11 cellular contexts compared by ENCODE assay signal in genomic region chr9:35095175-35095574, GRCh38. TPM values are rescaled to one million over a fixed set of nuclear protein-coding genes. Genes with fewer than 3 reads are reported as not detected.
A peak's percentile ranks its signal among the peaks of the same experiment; 100 is the strongest.
DNase-seq lines count a peak whose midpoint lies in the region; ATAC-seq and TF ChIP-seq lines count a peak whose summit lies in the region.
"Had no signal": no experiment of that assay in that cellular context is flagged by ENCODE, and none has a peak within 500 bp of the region (broad histone marks: within the 10 kb centered on the region; RNA-seq: fewer than 3 reads in every experiment).

No MANE protein-coding gene starts in this region.

- H3K27me3 ChIP-seq in BE2C (no peaks in the 10 kb centered on the region), HAP-1 (ENCODE audit: low read depth) (no peaks in the 10 kb centered on the region), lower lobe of right lung (ENCODE audit: low read depth) (no peaks in the 10 kb centered on the region)
- H3K27me3 ChIP-seq: sigmoid colon had no signal

- ATAC-seq in lower lobe of right lung (no peak), GM21723 (IDR thresholded peaks at IDR 0.05; ENCODE audit: unreplicated experiment) (no peak), GM19467 (IDR thresholded peaks at IDR 0.05; ENCODE audit: unreplicated experiment) (no peak)

- peak overlapping the region; percentile 90 for H3K27ac Mint-ChIP-seq in activated T-helper 1 cell treated with anti-CD3 and anti-CD28 coated beads, Interleukin-12 subunit alpha, Interleukin-12 subunit beta, Interleukin-2, Interleukin-4 antibody, amounts not matched to agents 30 ng/mL and 10 ng/mL and 1 ng/mL, durations not matched to agents 14 hours and 24 hours and 36 hours

- peaks cover 23% of the 10 kb centered on the region for H3K4me1 Mint-ChIP-seq in activated T-helper 1 cell treated with anti-CD3 and anti-CD28 coated beads, Interleukin-12 subunit alpha, Interleukin-12 subunit beta, Interleukin-2, Interleukin-4 antibody, amounts not matched to agents 30 ng/mL and 10 ng/mL and 1 ng/mL, durations not matched to agents 14 hours and 24 hours and 36 hours (ENCODE audit: low read depth)

- H3K27ac ChIP-seq in lower lobe of right lung, result peak overlapping the region; percentile 98

- DNase-seq in BE2C, result no peak
- no peak for DNase-seq in HAP-1 (ENCODE audit: low spot score in 2 of 2)
- no peak for DNase-seq in activated T-helper 1 cell treated with anti-CD3 and anti-CD28 coated beads, Interleukin-12 subunit alpha, Interleukin-12 subunit beta, Interleukin-2, Interleukin-4 antibody, amounts not matched to agents 30 ng/mL and 10 ng/mL and 1 ng/mL, durations not matched to agents 14 hours and 24 hours and 36 hours (ENCODE audit: low spot score)
- DNase-seq in lower lobe of right lung, result no peak
- DNase-seq in DMS153 treated with DMSO at 0.1 percent for 48 hours (lab: John Stamatoyannopoulos, UW; ENCODE audit: unreplicated experiment), result no peak
- DNase-seq in glomerular visceral epithelial cell (ENCODE audit: extremely low spot score), result no peak
- DNase-seq: activated CD4-positive, CD25-positive, alpha-beta regulatory T cell; NCI-H2227 treated with DMSO at 0.1 percent for 48 hours; sigmoid colon had no signal

- peak overlapping the region; percentile 95; the same call in 1 of the 2 replicates for H3K4me3 ChIP-seq in BE2C (ENCODE audit: low read depth, low read length)
- peak overlapping the region; percentile 84; the same call in 1 of the 2 replicates for H3K4me3 ChIP-seq in HAP-1
- peak overlapping the region; percentile 86 for H3K4me3 ChIP-seq in lower lobe of right lung

- H3K36me3 Mint-ChIP-seq in activated T-helper 1 cell treated with anti-CD3 and anti-CD28 coated beads, Interleukin-12 subunit alpha, Interleukin-12 subunit beta, Interleukin-2, Interleukin-4 antibody, amounts not matched to agents 30 ng/mL and 10 ng/mL and 1 ng/mL, durations not matched to agents 14 hours and 24 hours and 36 hours (ENCODE audit: low read depth), result peaks cover 24% of the 10 kb centered on the region

- TF ChIP-seq CTCF in BE2C (IDR thresholded peaks at IDR 0.05; ENCODE audit: low read depth, low read length) (no peak), lower lobe of right lung (IDR thresholded peaks at IDR 0.05) (no peak)

- in situ Hi-C loops in HAP-1 (cut with MboI; ENCODE audit: low sequenced_read_pairs), result no loop called here

- no peaks in the 10 kb centered on the region for H3K4me1 ChIP-seq in BE2C
- H3K4me1 ChIP-seq in HAP-1, result peaks cover 6% of the 10 kb centered on the region
- H3K4me1 ChIP-seq in lower lobe of right lung, result peaks cover 15% of the 10 kb centered on the region

- intact Hi-C loops in activated T-helper 1 cell treated with anti-CD3 and anti-CD28 coated beads, Interleukin-12 subunit alpha, Interleukin-12 subunit beta, Interleukin-2, Interleukin-4 antibody, amounts not matched to agents 30 ng/mL and 10 ng/mL and 1 ng/mL, durations not matched to agents 14 hours and 24 hours and 36 hours (cut with micrococcal nuclease), result loop anchor here (1.0 to 5.0 kb wide), 2 partner anchors 8 to 393 kb away; partner anchors contain the start of gene STOML2
- intact Hi-C loops in lower lobe of right lung (cut with DNase I), result no loop called here

- H3K9me3 ChIP-seq in BE2C (no peaks in the 10 kb centered on the region), HAP-1 (no peaks in the 10 kb centered on the region), lower lobe of right lung (no peaks in the 10 kb centered on the region)
- H3K9me3 ChIP-seq: sigmoid colon had no signal

- H3K4me3 Mint-ChIP-seq in activated T-helper 1 cell treated with anti-CD3 and anti-CD28 coated beads, Interleukin-12 subunit alpha, Interleukin-12 subunit beta, Interleukin-2, Interleukin-4 antibody, amounts not matched to agents 30 ng/mL and 10 ng/mL and 1 ng/mL, durations not matched to agents 14 hours and 24 hours and 36 hours, result peak overlapping the region; percentile 85

- no peaks in the 10 kb centered on the region for H3K27me3 Mint-ChIP-seq in activated T-helper 1 cell treated with anti-CD3 and anti-CD28 coated beads, Interleukin-12 subunit alpha, Interleukin-12 subunit beta, Interleukin-2, Interleukin-4 antibody, amounts not matched to agents 30 ng/mL and 10 ng/mL and 1 ng/mL, durations not matched to agents 14 hours and 24 hours and 36 hours (ENCODE audit: insufficient read depth)

- peaks cover 5% of the 10 kb centered on the region for H3K36me3 ChIP-seq in BE2C
- H3K36me3 ChIP-seq in HAP-1 (replicated peaks), result peaks cover 53% of the 10 kb centered on the region
- H3K36me3 ChIP-seq in lower lobe of right lung, result peaks cover 48% of the 10 kb centered on the region

- H3K9me3 Mint-ChIP-seq in activated T-helper 1 cell treated with anti-CD3 and anti-CD28 coated beads, Interleukin-12 subunit alpha, Interleukin-12 subunit beta, Interleukin-2, Interleukin-4 antibody, amounts not matched to agents 30 ng/mL and 10 ng/mL and 1 ng/mL, durations not matched to agents 14 hours and 24 hours and 36 hours, result no peaks in the 10 kb centered on the region

RNA-seq across cellular contexts. Expression of gene PIGO, which starts 1.2 kb away (rescaled TPM):
- polyA plus RNA-seq in BE2C (2012; ENCODE audit: insufficient read depth, insufficient read length, low read depth), result 23.5 TPM
- 34.4 and 39.7 TPM in 2 replicates for total RNA-seq in activated T-helper 1 cell treated with anti-CD3 and anti-CD28 coated beads, Interleukin-12 subunit alpha, Interleukin-12 subunit beta, Interleukin-2, Interleukin-4 antibody, amounts not matched to agents 30 ng/mL and 10 ng/mL and 1 ng/mL, durations not matched to agents 14 hours and 24 hours and 36 hours
- 25.1 TPM for total RNA-seq in lower lobe of right lung

RNA-seq across cellular contexts. Expression of gene STOML2, which starts 7.8 kb away (rescaled TPM):
- polyA plus RNA-seq in BE2C (2012; ENCODE audit: insufficient read depth, insufficient read length, low read depth), result 142 TPM
- 250 and 261 TPM in 2 replicates for total RNA-seq in activated T-helper 1 cell treated with anti-CD3 and anti-CD28 coated beads, Interleukin-12 subunit alpha, Interleukin-12 subunit beta, Interleukin-2, Interleukin-4 antibody, amounts not matched to agents 30 ng/mL and 10 ng/mL and 1 ng/mL, durations not matched to agents 14 hours and 24 hours and 36 hours
- 59.0 TPM for total RNA-seq in lower lobe of right lung

RNA-seq across cellular contexts. Expression of gene FANCG, which starts 15.4 kb away (rescaled TPM):
- polyA plus RNA-seq in BE2C (2012; ENCODE audit: insufficient read depth, insufficient read length, low read depth), result 9.5 TPM
- total RNA-seq in activated T-helper 1 cell treated with anti-CD3 and anti-CD28 coated beads, Interleukin-12 subunit alpha, Interleukin-12 subunit beta, Interleukin-2, Interleukin-4 antibody, amounts not matched to agents 30 ng/mL and 10 ng/mL and 1 ng/mL, durations not matched to agents 14 hours and 24 hours and 36 hours, result 102 and 104 TPM in 2 replicates
- 13.9 TPM for total RNA-seq in lower lobe of right lung

RNA-seq across cellular contexts. Expression of gene ATOSB, which starts 20.5 kb away (rescaled TPM):
- polyA plus RNA-seq in BE2C (2012; ENCODE audit: insufficient read depth, insufficient read length, low read depth), result 17.6 TPM
- 4.8 and 5.4 TPM in 2 replicates for total RNA-seq in activated T-helper 1 cell treated with anti-CD3 and anti-CD28 coated beads, Interleukin-12 subunit alpha, Interleukin-12 subunit beta, Interleukin-2, Interleukin-4 antibody, amounts not matched to agents 30 ng/mL and 10 ng/mL and 1 ng/mL, durations not matched to agents 14 hours and 24 hours and 36 hours
- 20.3 TPM for total RNA-seq in lower lobe of right lung

RNA-seq across cellular contexts. Expression of gene VCP, which starts 22.8 kb away (rescaled TPM):
- polyA plus RNA-seq in BE2C (2012; ENCODE audit: insufficient read depth, insufficient read length, low read depth), result 117 TPM
- total RNA-seq in activated T-helper 1 cell treated with anti-CD3 and anti-CD28 coated beads, Interleukin-12 subunit alpha, Interleukin-12 subunit beta, Interleukin-2, Interleukin-4 antibody, amounts not matched to agents 30 ng/mL and 10 ng/mL and 1 ng/mL, durations not matched to agents 14 hours and 24 hours and 36 hours, result 334 and 353 TPM in 2 replicates
- total RNA-seq in lower lobe of right lung, result 175 TPM
